In genomic region chr6:158545043-158545966, GRCh38 we compare ENCODE assay signal across 22 cellular contexts.
"Had no signal": no experiment of that assay in that cellular context is flagged by ENCODE, and none has a peak within 500 bp of the region (broad histone marks: within the 10 kb centered on the region; RNA-seq: fewer than 3 reads in every experiment).

No MANE protein-coding gene starts in this region.

- H3K4me3 Mint-ChIP-seq: activated CD4-positive, alpha-beta memory T cell treated with anti-CD3 and anti-CD28 coated beads, Interleukin-2, amount 10 ng/mL, durations not matched to agents 7 days and 5 days; activated CD4-positive, alpha-beta T cell treated with anti-CD3 and anti-CD28 coated beads, Interleukin-2, amount 10 ng/mL, durations not matched to agents 24 days and 14 days; activated CD8-positive, alpha-beta memory T cell treated with anti-CD3 and anti-CD28 coated beads, Interleukin-2, amount 10 ng/mL, durations not matched to agents 7 days and 5 days; activated naive CD8-positive, alpha-beta T cell treated with anti-CD3 and anti-CD28 coated beads, Interleukin-2, amount 50 U/mL, for 24 hours; activated T-helper 1 cell treated with anti-CD3 and anti-CD28 coated beads, Interleukin-12 subunit alpha, Interleukin-12 subunit beta, Interleukin-2, Interleukin-4 antibody, amounts not matched to agents 30 ng/mL and 10 ng/mL and 1 ng/mL, durations not matched to agents 14 hours and 24 hours and 36 hours; dendritic cell treated with granulocyte-macrophage colony-stimulating factor and Interleukin-4, amounts not matched to agents 40 ng/mL and 50 ng/mL, for 4 days; naive thymus-derived CD8-positive, alpha-beta T cell; T-helper 17 cell had no signal

- H3K36me3 ChIP-seq: cardiac muscle cell, prostate gland, tibial artery had no signal

- H3K27ac Mint-ChIP-seq: activated CD4-positive, alpha-beta memory T cell treated with anti-CD3 and anti-CD28 coated beads, Interleukin-2, amount 10 ng/mL, durations not matched to agents 7 days and 5 days; activated CD4-positive, alpha-beta T cell treated with anti-CD3 and anti-CD28 coated beads, Interleukin-2, amount 10 ng/mL, durations not matched to agents 24 days and 14 days; activated CD8-positive, alpha-beta memory T cell treated with anti-CD3 and anti-CD28 coated beads, Interleukin-2, amount 10 ng/mL, durations not matched to agents 7 days and 5 days; activated naive CD8-positive, alpha-beta T cell treated with anti-CD3 and anti-CD28 coated beads, Interleukin-2, amount 50 U/mL, for 24 hours; activated T-helper 1 cell treated with anti-CD3 and anti-CD28 coated beads, Interleukin-12 subunit alpha, Interleukin-12 subunit beta, Interleukin-2, Interleukin-4 antibody, amounts not matched to agents 30 ng/mL and 10 ng/mL and 1 ng/mL, durations not matched to agents 14 hours and 24 hours and 36 hours; dendritic cell treated with granulocyte-macrophage colony-stimulating factor and Interleukin-4, amounts not matched to agents 40 ng/mL and 50 ng/mL, for 4 days; naive thymus-derived CD8-positive, alpha-beta T cell; T-helper 17 cell had no signal

- H3K27me3 ChIP-seq: body of pancreas, cardiac muscle cell had no signal

- ATAC-seq: activated CD4-positive, CD25-positive, alpha-beta regulatory T cell treated with anti-CD3 and anti-CD28 coated beads, Interleukin-2, amount 50 U/mL, for 24 hours; activated CD8-positive, alpha-beta memory T cell treated with anti-CD3 and anti-CD28 coated beads, Interleukin-2, amount 10 ng/mL, durations not matched to agents 7 days and 5 days; activated naive CD8-positive, alpha-beta T cell treated with anti-CD3 and anti-CD28 coated beads, Interleukin-2, amount 50 U/mL, for 24 hours; body of pancreas; left lobe of liver; naive thymus-derived CD8-positive, alpha-beta T cell; stimulated activated naive CD8-positive, alpha-beta T cell treated with anti-CD3 and anti-CD28 coated beads, Interleukin-15, Interleukin-2, amounts not matched to agents 100 U/mL and 50 U/mL, for 24 hours; T-helper 17 cell had no signal

- H3K4me1 Mint-ChIP-seq: activated CD4-positive, alpha-beta memory T cell treated with anti-CD3 and anti-CD28 coated beads, Interleukin-2, amount 10 ng/mL, durations not matched to agents 7 days and 5 days; activated CD4-positive, alpha-beta T cell treated with anti-CD3 and anti-CD28 coated beads, Interleukin-2, amount 10 ng/mL, durations not matched to agents 24 days and 14 days; activated CD8-positive, alpha-beta memory T cell treated with anti-CD3 and anti-CD28 coated beads, Interleukin-2, amount 10 ng/mL, durations not matched to agents 7 days and 5 days; activated naive CD8-positive, alpha-beta T cell treated with anti-CD3 and anti-CD28 coated beads, Interleukin-2, amount 50 U/mL, for 24 hours; T-helper 17 cell had no signal

- DNase-seq: activated CD4-positive, alpha-beta memory T cell treated with anti-CD3 and anti-CD28 coated beads, Interleukin-2, amount 10 ng/mL, durations not matched to agents 7 days and 5 days; activated CD4-positive, alpha-beta T cell treated with anti-CD3 and anti-CD28 coated beads, Interleukin-2, amount 10 ng/mL, durations not matched to agents 24 days and 14 days; activated CD8-positive, alpha-beta memory T cell treated with anti-CD3 and anti-CD28 coated beads, Interleukin-2, amount 10 ng/mL, durations not matched to agents 7 days and 5 days; activated gamma-delta T cell; activated naive CD4-positive, alpha-beta T cell treated with anti-CD3 and anti-CD28 coated beads, Interleukin-2, amount 50 U/mL, for 16 hours; activated naive CD8-positive, alpha-beta T cell treated with anti-CD3 and anti-CD28 coated beads, Interleukin-2, amount 50 U/mL, for 24 hours; anterior cingulate cortex; body of pancreas; effector CD4-positive, alpha-beta T cell; naive thymus-derived CD8-positive, alpha-beta T cell; stimulated activated CD4-positive, alpha-beta T cell treated with anti-CD3 and anti-CD28 coated beads, Interleukin-4, amount 100 ng/mL, for 4 hours; stimulated activated naive CD8-positive, alpha-beta T cell treated with anti-CD3 and anti-CD28 coated beads, Interleukin-15, Interleukin-2, amounts not matched to agents 100 U/mL and 50 U/mL, for 24 hours; substantia nigra; T-helper 17 cell had no signal

- H3K4me3 ChIP-seq: body of pancreas, cardiac muscle cell, lung, prostate gland, tibial artery had no signal

- H3K36me3 Mint-ChIP-seq: activated CD8-positive, alpha-beta memory T cell treated with anti-CD3 and anti-CD28 coated beads, Interleukin-2, amount 10 ng/mL, durations not matched to agents 7 days and 5 days; naive thymus-derived CD8-positive, alpha-beta T cell had no signal

- H3K9me3 Mint-ChIP-seq: activated CD4-positive, alpha-beta memory T cell treated with anti-CD3 and anti-CD28 coated beads, Interleukin-2, amount 10 ng/mL, durations not matched to agents 7 days and 5 days; activated CD4-positive, alpha-beta T cell treated with anti-CD3 and anti-CD28 coated beads, Interleukin-2, amount 10 ng/mL, durations not matched to agents 24 days and 14 days; activated naive CD8-positive, alpha-beta T cell treated with anti-CD3 and anti-CD28 coated beads, Interleukin-2, amount 50 U/mL, for 24 hours; activated T-helper 1 cell treated with anti-CD3 and anti-CD28 coated beads, Interleukin-12 subunit alpha, Interleukin-12 subunit beta, Interleukin-2, Interleukin-4 antibody, amounts not matched to agents 30 ng/mL and 10 ng/mL and 1 ng/mL, durations not matched to agents 14 hours and 24 hours and 36 hours; dendritic cell treated with granulocyte-macrophage colony-stimulating factor and Interleukin-4, amounts not matched to agents 40 ng/mL and 50 ng/mL, for 4 days; naive thymus-derived CD8-positive, alpha-beta T cell had no signal
